ENCODE assay signal across 18 cellular contexts in the genomic region with DNA sequence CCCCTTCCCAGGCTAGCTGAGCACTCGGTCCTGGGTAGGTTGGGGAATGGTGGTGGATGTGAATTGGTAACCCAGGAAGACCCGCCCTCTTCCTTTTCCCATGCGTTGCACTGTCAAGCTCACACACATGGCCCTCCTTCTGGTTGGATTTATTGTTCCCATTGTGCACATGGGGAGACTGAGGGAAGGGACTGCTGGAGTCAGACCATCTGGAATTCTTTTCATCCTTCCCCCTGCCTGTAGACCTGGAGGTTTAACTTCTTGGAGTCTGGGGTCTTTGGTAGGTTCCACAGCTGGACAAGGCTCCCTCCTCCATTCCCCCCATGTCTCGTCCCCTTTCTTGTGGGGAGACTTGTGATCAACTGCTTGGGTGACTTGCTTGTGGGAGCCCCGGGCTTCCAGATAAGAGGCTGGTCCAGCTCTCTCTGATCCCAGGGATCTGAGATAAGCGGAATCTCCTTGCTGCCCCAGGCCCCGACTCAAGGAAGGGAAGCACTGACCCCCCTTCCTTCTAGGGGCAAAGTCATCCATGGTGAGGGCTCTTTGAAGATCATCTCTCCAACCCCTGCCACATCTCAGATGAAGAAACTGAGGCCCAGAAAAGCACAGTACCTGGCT. TPM values are rescaled to one million over a fixed set of nuclear protein-coding genes. Genes with fewer than 3 reads are reported as not detected.
DNase-seq lines count a peak whose midpoint lies in the region; ATAC-seq and TF ChIP-seq lines count a peak whose summit lies in the region.
"Had no signal": no experiment of that assay in that cellular context is flagged by ENCODE, and none has a peak within 500 bp of the region (broad histone marks: within the 10 kb centered on the region; RNA-seq: fewer than 3 reads in every experiment).

No MANE protein-coding gene starts in this region.

- no peak for TF ChIP-seq CTCF in nephron (IDR thresholded peaks at IDR 0.05; ENCODE audit: unreplicated experiment in 3 of 3)
- no peak for TF ChIP-seq CTCF in tibial artery (IDR thresholded peaks at IDR 0.05)
- TF ChIP-seq CTCF in right atrium auricular region (IDR thresholded peaks at IDR 0.05): no peak

- H3K9me3 ChIP-seq in tibial artery (no peaks in the 10 kb centered on the region), right atrium auricular region (no peaks in the 10 kb centered on the region)

- no peaks in the 10 kb centered on the region for H3K9me3 Mint-ChIP-seq in activated naive CD8-positive, alpha-beta T cell treated with anti-CD3 and anti-CD28 coated beads, Interleukin-2, amount 10 ng/mL, durations not matched to agents 7 days and 5 days
- H3K9me3 Mint-ChIP-seq in activated naive CD8-positive, alpha-beta T cell treated with anti-CD3 and anti-CD28 coated beads for 36 hours: no peaks in the 10 kb centered on the region
- no peaks in the 10 kb centered on the region for H3K9me3 Mint-ChIP-seq in nephron
- H3K9me3 Mint-ChIP-seq: activated T-helper 17 cell treated with anti-CD3 and anti-CD28 coated beads, Interleukin-2, amount 50 U/mL, for 72 hours; CD4-positive, alpha-beta memory T cell; HFFc6; stimulated activated memory B cell treated with anti-CD40 and anti-IgM and Interleukin-4, amounts not matched to agents 10 μg/mL and 1 μg/mL and 100 μg/mL, for 72 hours had no signal

- POLR2A ChIA-PET in activated naive CD8-positive, alpha-beta T cell treated with anti-CD3 and anti-CD28 coated beads, Interleukin-2, amount 10 ng/mL, durations not matched to agents 7 days and 5 days (lab: Charles Lee): no interaction called here

- H3K4me1 Mint-ChIP-seq in activated naive CD8-positive, alpha-beta T cell treated with anti-CD3 and anti-CD28 coated beads, Interleukin-2, amount 10 ng/mL, durations not matched to agents 7 days and 5 days: peaks cover 10% of the 10 kb centered on the region
- peaks cover 25% of the 10 kb centered on the region for H3K4me1 Mint-ChIP-seq in activated naive CD8-positive, alpha-beta T cell treated with anti-CD3 and anti-CD28 coated beads for 36 hours
- peaks cover 54% of the 10 kb centered on the region for H3K4me1 Mint-ChIP-seq in nephron

- no peaks in the 10 kb centered on the region for H3K36me3 Mint-ChIP-seq in activated naive CD8-positive, alpha-beta T cell treated with anti-CD3 and anti-CD28 coated beads, Interleukin-2, amount 10 ng/mL, durations not matched to agents 7 days and 5 days
- no peaks in the 10 kb centered on the region for H3K36me3 Mint-ChIP-seq in activated naive CD8-positive, alpha-beta T cell treated with anti-CD3 and anti-CD28 coated beads for 36 hours
- peaks cover 6% of the 10 kb centered on the region for H3K36me3 Mint-ChIP-seq in nephron (ENCODE audit: low read depth)
- H3K36me3 Mint-ChIP-seq: CD4-positive, alpha-beta memory T cell; stimulated activated memory B cell treated with anti-CD40 and anti-IgM and Interleukin-4, amounts not matched to agents 10 μg/mL and 1 μg/mL and 100 μg/mL, for 72 hours had no signal

- H3K27me3 ChIP-seq in tibial artery (no peaks in the 10 kb centered on the region), right atrium auricular region (no peaks in the 10 kb centered on the region)

- H3K4me1 ChIP-seq in tibial artery (peaks cover 3 to 46% (median 31%) of the 10 kb centered on the region in 4 donors), right atrium auricular region (peaks cover 0 to 33% of the 10 kb centered on the region in 2 donors)

- H3K27me3 Mint-ChIP-seq in activated naive CD8-positive, alpha-beta T cell treated with anti-CD3 and anti-CD28 coated beads, Interleukin-2, amount 10 ng/mL, durations not matched to agents 7 days and 5 days: peaks cover 23% of the 10 kb centered on the region
- H3K27me3 Mint-ChIP-seq in activated naive CD8-positive, alpha-beta T cell treated with anti-CD3 and anti-CD28 coated beads for 36 hours: peaks cover 5% of the 10 kb centered on the region
- peaks cover 9% of the 10 kb centered on the region for H3K27me3 Mint-ChIP-seq in nephron (ENCODE audit: low read depth)
- H3K27me3 Mint-ChIP-seq: CD4-positive, alpha-beta memory T cell; stimulated activated memory B cell treated with anti-CD40 and anti-IgM and Interleukin-4, amounts not matched to agents 10 μg/mL and 1 μg/mL and 100 μg/mL, for 72 hours had no signal

- ATAC-seq in activated naive CD8-positive, alpha-beta T cell treated with anti-CD3 and anti-CD28 coated beads, Interleukin-2, amount 10 ng/mL, durations not matched to agents 7 days and 5 days (ENCODE audit: low read depth): no peak
- ATAC-seq in HG03097 (IDR thresholded peaks at IDR 0.05; ENCODE audit: low FRiP score, unreplicated experiment) (no peak), HG03432 (IDR thresholded peaks at IDR 0.05; ENCODE audit: unreplicated experiment) (no peak)
- ATAC-seq: activated T-helper 17 cell treated with anti-CD3 and anti-CD28 coated beads, Interleukin-2, amount 50 U/mL, for 72 hours; stimulated activated memory B cell treated with anti-CD40 and anti-IgM and Interleukin-4, amounts not matched to agents 10 μg/mL and 1 μg/mL and 100 μg/mL, for 72 hours had no signal

- no peaks in the 10 kb centered on the region for H3K36me3 ChIP-seq in tibial artery
- H3K36me3 ChIP-seq in right atrium auricular region: no peaks in the 10 kb centered on the region

- no peak for DNase-seq in activated naive CD8-positive, alpha-beta T cell treated with anti-CD3 and anti-CD28 coated beads, Interleukin-2, amount 10 ng/mL, durations not matched to agents 7 days and 5 days
- no peak for DNase-seq in activated naive CD8-positive, alpha-beta T cell treated with anti-CD3 and anti-CD28 coated beads for 36 hours
- no peak for DNase-seq in epithelial cell of prostate (ENCODE audit: low read depth, low spot score)
- no peak for DNase-seq in tibial artery
- DNase-seq in right atrium auricular region (ENCODE audit: low spot score): no peak
- DNase-seq: 8988T; amygdala; CD4-positive, alpha-beta memory T cell; EL; HFFc6; hypothalamus; NCI-H187; NCI-H446 treated with DMSO at 0.1 percent for 48 hours had no signal

- intact Hi-C loops in tibial artery (cut with DNase I; ENCODE audit: low total_unique reads): no loop called here

- peak overlapping the region; percentile 40 for H3K27ac Mint-ChIP-seq in activated naive CD8-positive, alpha-beta T cell treated with anti-CD3 and anti-CD28 coated beads, Interleukin-2, amount 10 ng/mL, durations not matched to agents 7 days and 5 days
- H3K27ac Mint-ChIP-seq in activated naive CD8-positive, alpha-beta T cell treated with anti-CD3 and anti-CD28 coated beads for 36 hours: no peak overlapping the region
- peak overlapping the region; percentile 93 to 98 (median 96) for H3K27ac Mint-ChIP-seq in nephron
- H3K27ac Mint-ChIP-seq: activated T-helper 17 cell treated with anti-CD3 and anti-CD28 coated beads, Interleukin-2, amount 50 U/mL, for 72 hours; HFFc6; stimulated activated memory B cell treated with anti-CD40 and anti-IgM and Interleukin-4, amounts not matched to agents 10 μg/mL and 1 μg/mL and 100 μg/mL, for 72 hours had no signal

- H3K4me3 ChIP-seq in tibial artery: no peak overlapping the region
- no peak overlapping the region for H3K4me3 ChIP-seq in right atrium auricular region

- H3K4me3 Mint-ChIP-seq in activated naive CD8-positive, alpha-beta T cell treated with anti-CD3 and anti-CD28 coated beads, Interleukin-2, amount 10 ng/mL, durations not matched to agents 7 days and 5 days: no peak overlapping the region
- no peak overlapping the region for H3K4me3 Mint-ChIP-seq in activated naive CD8-positive, alpha-beta T cell treated with anti-CD3 and anti-CD28 coated beads for 36 hours
- H3K4me3 Mint-ChIP-seq in nephron: no peak overlapping the region
- H3K4me3 Mint-ChIP-seq: activated T-helper 17 cell treated with anti-CD3 and anti-CD28 coated beads, Interleukin-2, amount 50 U/mL, for 72 hours; CD4-positive, alpha-beta memory T cell; HFFc6; stimulated activated memory B cell treated with anti-CD40 and anti-IgM and Interleukin-4, amounts not matched to agents 10 μg/mL and 1 μg/mL and 100 μg/mL, for 72 hours had no signal

- H3K27ac ChIP-seq in epithelial cell of prostate (peak overlapping the region; percentile 100), tibial artery (no peak overlapping the region), right atrium auricular region (no peak overlapping the region)

RNA-seq across cellular contexts. Expression of a gene that starts 55.7 kb away (rescaled TPM):
- not detected for total RNA-seq in activated naive CD8-positive, alpha-beta T cell treated with anti-CD3 and anti-CD28 coated beads, Interleukin-2, amount 10 ng/mL, durations not matched to agents 7 days and 5 days
- total RNA-seq in activated naive CD8-positive, alpha-beta T cell treated with anti-CD3 and anti-CD28 coated beads for 36 hours: not detected
- total RNA-seq in right atrium auricular region: 10 to 100 TPM; 19.0 to 32.8 TPM
- total RNA-seq: activated T-helper 17 cell treated with anti-CD3 and anti-CD28 coated beads, Interleukin-2, amount 50 U/mL, for 72 hours; CD4-positive, alpha-beta memory T cell had no signal

RNA-seq across cellular contexts. Expression of a gene that starts 58.9 kb away (rescaled TPM):
- total RNA-seq in activated naive CD8-positive, alpha-beta T cell treated with anti-CD3 and anti-CD28 coated beads, Interleukin-2, amount 10 ng/mL, durations not matched to agents 7 days and 5 days: 100 to 1,000 TPM; 180 to 181 TPM
- 100 to 1,000 TPM; 250 to 267 TPM for total RNA-seq in activated naive CD8-positive, alpha-beta T cell treated with anti-CD3 and anti-CD28 coated beads for 36 hours
- total RNA-seq in right atrium auricular region: 10 to 100 TPM; 23.3 to 33.1 TPM

RNA-seq across cellular contexts. Expression of a gene that starts 59.2 kb away (rescaled TPM):
- 10 to 100 TPM; 75.8 to 78.5 TPM for total RNA-seq in activated naive CD8-positive, alpha-beta T cell treated with anti-CD3 and anti-CD28 coated beads, Interleukin-2, amount 10 ng/mL, durations not matched to agents 7 days and 5 days
- 10 to 100 TPM; 24.6 to 28.5 TPM for total RNA-seq in activated naive CD8-positive, alpha-beta T cell treated with anti-CD3 and anti-CD28 coated beads for 36 hours
- total RNA-seq in right atrium auricular region: 10 to 100 TPM in 1 of 2 donors, 1 to 10 TPM in 1; 5.7 to 10.8 TPM

Comparison
In these comparisons a context has a peak if more than half of its experiments do, and no peak if none do; other contexts are left out.
1. RNA of a gene that starts 55.7 kb away (total RNA-seq): 19.0 to 32.8 TPM in right atrium auricular region; not detected in activated naive CD8-positive, alpha-beta T cell treated with anti-CD3 and anti-CD28 coated beads for 36 hours and not detected in activated naive CD8-positive, alpha-beta T cell treated with anti-CD3 and anti-CD28 coated beads, Interleukin-2, amount 10 ng/mL, durations not matched to agents 7 days and 5 days; every median in the first group is over 10 times any median in the second.
2. RNA of a gene that starts 58.9 kb away (total RNA-seq): 250 to 267 TPM in activated naive CD8-positive, alpha-beta T cell treated with anti-CD3 and anti-CD28 coated beads for 36 hours and 180 to 181 TPM in activated naive CD8-positive, alpha-beta T cell treated with anti-CD3 and anti-CD28 coated beads, Interleukin-2, amount 10 ng/mL, durations not matched to agents 7 days and 5 days; 23.3 to 33.1 TPM in right atrium auricular region; every median in the first group is over 4 times any median in the second.